In the genomic region with DNA sequence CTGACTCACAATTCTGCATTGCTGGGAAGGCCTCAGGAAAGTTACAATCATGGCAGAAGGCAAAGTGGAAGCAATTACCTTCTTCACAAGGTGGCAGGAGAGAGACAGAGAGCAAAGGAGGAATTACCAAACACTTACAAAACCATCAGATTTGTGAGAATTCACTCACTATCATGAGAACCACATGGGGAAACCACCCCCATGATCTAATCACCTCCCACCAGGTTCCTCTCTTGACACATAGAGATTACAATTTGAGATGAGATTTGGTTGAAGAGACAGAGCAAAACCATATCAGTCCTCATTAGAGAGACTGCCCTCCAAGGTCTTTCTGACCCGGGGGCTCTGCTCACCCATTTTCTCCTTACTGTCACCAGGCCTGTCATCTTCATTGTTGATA, we compare ENCODE assay signal across 8 cellular contexts.
"Had no signal": no experiment of that assay in that cellular context is flagged by ENCODE, and none has a peak within 500 bp of the region (broad histone marks: within the 10 kb centered on the region; RNA-seq: fewer than 3 reads in every experiment).

No MANE protein-coding gene starts in this region.

- H3K4me1 ChIP-seq: HAP-1 had no signal

- H3K36me3 ChIP-seq: HAP-1 had no signal

- ATAC-seq: HCT116, K562 had no signal

- H3K4me3 ChIP-seq: GM23248, HAP-1, K562 had no signal

- H3K4me3 Mint-ChIP-seq: HFFc6 had no signal

- H3K9ac ChIP-seq: GM23248 had no signal

- H3K27ac ChIP-seq: GM23248 had no signal

- DNase-seq: GM23248, GOT3, H7, HFFc6, IMR-90 had no signal

- H3K27ac Mint-ChIP-seq: HFFc6 had no signal
